In the genomic region with DNA sequence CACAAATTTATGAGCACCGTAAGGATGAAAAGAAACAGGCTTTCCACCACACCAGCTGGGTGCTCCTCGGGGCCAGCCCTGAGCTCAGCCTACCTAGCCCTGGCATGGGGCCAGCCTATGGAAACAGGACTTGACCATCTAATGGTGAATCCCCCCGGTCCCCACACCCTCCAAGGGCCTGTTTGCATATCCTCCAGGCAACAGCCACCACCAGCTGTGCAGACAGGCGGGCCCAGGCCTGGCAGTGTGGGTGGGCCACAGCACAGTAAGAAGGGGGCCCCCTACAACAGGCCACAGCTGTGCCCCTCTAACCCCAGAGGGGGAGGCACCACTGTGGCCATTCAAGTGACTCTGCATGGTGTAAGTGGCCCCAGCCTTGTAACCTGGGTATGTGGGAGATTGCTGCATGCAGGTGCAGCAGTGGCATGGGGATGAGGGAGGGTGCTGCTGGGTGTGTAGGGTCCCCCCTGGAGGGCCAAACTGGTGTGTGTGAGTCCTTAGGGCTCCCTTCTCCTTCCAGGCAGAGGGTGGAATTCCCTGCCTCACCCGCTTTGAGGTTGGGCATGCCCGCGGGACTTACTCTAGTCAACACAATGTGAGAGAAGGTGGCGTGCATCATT, we compare ENCODE assay signal across 24 cellular contexts.
A peak's percentile ranks its signal among the peaks of the same experiment; 100 is the strongest.
DNase-seq lines count a peak whose midpoint lies in the region; ATAC-seq, FAIRE-seq and TF ChIP-seq lines count a peak whose summit lies in the region.
"Had no signal": no experiment of that assay in that cellular context is flagged by ENCODE, and none has a peak within 500 bp of the region (broad histone marks: within the 10 kb centered on the region; RNA-seq: fewer than 3 reads in every experiment).

No MANE protein-coding gene starts in this region.

- H3K27ac ChIP-seq in kidney (ENCODE audit: low read depth in 2 of 2, low read length in 2 of 2): no peak overlapping the region
- H3K27ac ChIP-seq: HL-60 had no signal

- H3K4me1 ChIP-seq in kidney (ENCODE audit: control insufficient read depth in 1 of 2, insufficient read depth in 1 of 2, low read depth in 1 of 2, low read length in 2 of 2): no peaks in the 10 kb centered on the region

- no peaks in the 10 kb centered on the region for H3K9me3 ChIP-seq in kidney (ENCODE audit: control insufficient read depth in 1 of 2, low read length in 2 of 2)
- H3K9me3 ChIP-seq: MG63 had no signal

- no peak overlapping the region for H3K4me3 ChIP-seq in kidney (ENCODE audit: low read length in 2 of 2)
- H3K4me3 ChIP-seq: MG63 had no signal

- H3K4me1 Mint-ChIP-seq in stimulated activated naive CD8-positive, alpha-beta T cell treated with anti-CD3 and anti-CD28 coated beads, Interleukin-15, amount 100 ng/mL, for 72 hours: no peaks in the 10 kb centered on the region
- no peaks in the 10 kb centered on the region for H3K4me1 Mint-ChIP-seq in activated CD4-positive, alpha-beta T cell treated with anti-CD3 and anti-CD28 coated beads, Interleukin-2, amount 10 ng/mL, durations not matched to agents 7 days and 5 days
- H3K4me1 Mint-ChIP-seq: T-cell had no signal

- no peak for FAIRE-seq in kidney (lab: Jason Lieb, UNC)
- FAIRE-seq: A204.1, HTR-8/SVneo had no signal

- no peak for TF ChIP-seq CTCF in kidney (IDR thresholded peaks at IDR 0.05; ENCODE audit: borderline replicate concordance, extremely low read depth, insufficient read depth)

- no peak overlapping the region for H3K27ac Mint-ChIP-seq in stimulated activated naive CD8-positive, alpha-beta T cell treated with anti-CD3 and anti-CD28 coated beads, Interleukin-15, amount 100 ng/mL, for 72 hours
- no peak overlapping the region for H3K27ac Mint-ChIP-seq in activated CD4-positive, alpha-beta T cell treated with anti-CD3 and anti-CD28 coated beads, Interleukin-2, amount 10 ng/mL, durations not matched to agents 7 days and 5 days
- H3K27ac Mint-ChIP-seq: CD8-positive, alpha-beta T cell; HFFc6; T-cell had no signal

- no peaks in the 10 kb centered on the region for H3K36me3 ChIP-seq in kidney (ENCODE audit: control insufficient read depth in 1 of 2, insufficient read depth in 2 of 2, low read length in 2 of 2)
- H3K36me3 ChIP-seq: MG63 had no signal

- no peaks in the 10 kb centered on the region for H3K9me3 Mint-ChIP-seq in stimulated activated naive CD8-positive, alpha-beta T cell treated with anti-CD3 and anti-CD28 coated beads, Interleukin-15, amount 100 ng/mL, for 72 hours
- no peaks in the 10 kb centered on the region for H3K9me3 Mint-ChIP-seq in activated CD4-positive, alpha-beta T cell treated with anti-CD3 and anti-CD28 coated beads, Interleukin-2, amount 10 ng/mL, durations not matched to agents 7 days and 5 days
- H3K9me3 Mint-ChIP-seq: CD8-positive, alpha-beta T cell; T-cell had no signal

- DNase-seq in stimulated activated naive CD8-positive, alpha-beta T cell treated with anti-CD3 and anti-CD28 coated beads, Interleukin-15, amount 100 ng/mL, for 72 hours: no peak
- no peak for DNase-seq in stimulated activated naive CD8-positive, alpha-beta T cell treated with anti-CD3 and anti-CD28 coated beads, Interleukin-15, Interleukin-2, amounts not matched to agents 100 U/mL and 50 U/mL, for 24 hours
- DNase-seq in NCI-H524 treated with DMSO at 0.1 percent for 48 hours (lab: John Stamatoyannopoulos, UW) (peak; percentile 42), kidney (peak; percentile 64)
- DNase-seq in activated CD8-positive, alpha-beta memory T cell treated with anti-CD3 and anti-CD28 coated beads, Interleukin-2, amount 50 U/mL, for 48 hours: no peak
- DNase-seq in activated CD4-positive, alpha-beta T cell treated with anti-CD3 and anti-CD28 coated beads, Interleukin-2, amount 10 ng/mL, durations not matched to agents 7 days and 5 days: no peak
- no peak for DNase-seq in activated CD4-positive, CD25-positive, alpha-beta regulatory T cell treated with anti-CD3 and anti-CD28 coated beads, Interleukin-2, amount 50 U/mL, for 72 hours
- DNase-seq: Calu3; CD8-positive, alpha-beta T cell; HFFc6; IMR-90; Kasumi-1; MG63; NCI-H1048; NCI-H1930; NCI-H748 treated with DMSO at 0.1 percent for 48 hours; OCI-M1; SHP77 treated with DMSO at 0.1 percent for 48 hours; T-cell had no signal

- H3K9ac ChIP-seq in kidney (ENCODE audit: low read length in 2 of 2): no peak overlapping the region

- no peaks in the 10 kb centered on the region for H3K36me3 Mint-ChIP-seq in activated CD4-positive, alpha-beta T cell treated with anti-CD3 and anti-CD28 coated beads, Interleukin-2, amount 10 ng/mL, durations not matched to agents 7 days and 5 days (ENCODE audit: low read depth)
- H3K36me3 Mint-ChIP-seq: CD8-positive, alpha-beta T cell; T-cell had no signal

- peak; percentile 19 for ATAC-seq in stimulated activated naive CD8-positive, alpha-beta T cell treated with anti-CD3 and anti-CD28 coated beads, Interleukin-15, amount 100 ng/mL, for 72 hours
- no peak for ATAC-seq in stimulated activated naive CD8-positive, alpha-beta T cell treated with anti-CD3 and anti-CD28 coated beads, Interleukin-15, Interleukin-2, amounts not matched to agents 100 U/mL and 50 U/mL, for 24 hours
- ATAC-seq in HG03342 (IDR thresholded peaks at IDR 0.05; ENCODE audit: unreplicated experiment): no peak
- ATAC-seq: CD8-positive, alpha-beta T cell; SK-N-SH treated with all-trans-retinoic acid at 6 μM for 48 hours; T-cell had no signal

- H3K4me3 Mint-ChIP-seq in stimulated activated naive CD8-positive, alpha-beta T cell treated with anti-CD3 and anti-CD28 coated beads, Interleukin-15, amount 100 ng/mL, for 72 hours: no peak overlapping the region
- no peak overlapping the region for H3K4me3 Mint-ChIP-seq in activated CD4-positive, alpha-beta T cell treated with anti-CD3 and anti-CD28 coated beads, Interleukin-2, amount 10 ng/mL, durations not matched to agents 7 days and 5 days
- H3K4me3 Mint-ChIP-seq: CD8-positive, alpha-beta T cell; HFFc6; T-cell had no signal

- POLR2A ChIA-PET in activated CD4-positive, alpha-beta T cell treated with anti-CD3 and anti-CD28 coated beads, Interleukin-2, amount 10 ng/mL, durations not matched to agents 7 days and 5 days (lab: Charles Lee): no interaction called here

- intact Hi-C loops in kidney (cut with DNase I): no loop called here

- H3K27me3 Mint-ChIP-seq in stimulated activated naive CD8-positive, alpha-beta T cell treated with anti-CD3 and anti-CD28 coated beads, Interleukin-15, amount 100 ng/mL, for 72 hours: no peaks in the 10 kb centered on the region
- no peaks in the 10 kb centered on the region for H3K27me3 Mint-ChIP-seq in activated CD4-positive, alpha-beta T cell treated with anti-CD3 and anti-CD28 coated beads, Interleukin-2, amount 10 ng/mL, durations not matched to agents 7 days and 5 days

- CTCF ChIA-PET in activated CD4-positive, alpha-beta T cell treated with anti-CD3 and anti-CD28 coated beads, Interleukin-2, amount 10 ng/mL, durations not matched to agents 7 days and 5 days (lab: Charles Lee): interaction anchor here (1.1 kb wide), 1 partner anchor 17 kb away, joined by 6 read pairs; no protein-coding TSS in a partner anchor

Comparison
In these comparisons a context has a peak if more than half of its experiments do, and no peak if none do; other contexts are left out.
1. DNase-seq: peak in NCI-H524 treated with DMSO at 0.1 percent for 48 hours (single experiment) and kidney (single experiment); none in stimulated activated naive CD8-positive, alpha-beta T cell treated with anti-CD3 and anti-CD28 coated beads, Interleukin-15, amount 100 ng/mL, for 72 hours (0 of 2), stimulated activated naive CD8-positive, alpha-beta T cell treated with anti-CD3 and anti-CD28 coated beads, Interleukin-15, Interleukin-2, amounts not matched to agents 100 U/mL and 50 U/mL, for 24 hours (single experiment), activated CD8-positive, alpha-beta memory T cell treated with anti-CD3 and anti-CD28 coated beads, Interleukin-2, amount 50 U/mL, for 48 hours (single experiment), activated CD4-positive, alpha-beta T cell treated with anti-CD3 and anti-CD28 coated beads, Interleukin-2, amount 10 ng/mL, durations not matched to agents 7 days and 5 days (single experiment) and activated CD4-positive, CD25-positive, alpha-beta regulatory T cell treated with anti-CD3 and anti-CD28 coated beads, Interleukin-2, amount 50 U/mL, for 72 hours (single experiment).